ENCODE assay signal across 16 cellular contexts in genomic region chr6:30073489-30074240, GRCh38. TPM values are rescaled to one million over a fixed set of nuclear protein-coding genes. Genes with fewer than 3 reads are reported as not detected.
DNase-seq lines count a peak whose midpoint lies in the region; ATAC-seq, FAIRE-seq and TF ChIP-seq lines count a peak whose summit lies in the region.
"Had no signal": no experiment of that assay in that cellular context is flagged by ENCODE, and none has a peak within 500 bp of the region (broad histone marks: within the 10 kb centered on the region; RNA-seq: fewer than 3 reads in every experiment).

No MANE protein-coding gene starts in this region.

- H3K9ac ChIP-seq in SK-N-SH, result no peak overlapping the region

- H2AFZ ChIP-seq in SK-N-SH (ENCODE audit: low read depth) (no peak overlapping the region), PC-9 (no peak overlapping the region)

- FAIRE-seq in HTR-8/SVneo (lab: Jason Lieb, UNC), result no peak
- FAIRE-seq: A204.1, urothelium cell line had no signal

- intact Hi-C loops in PC-9 (cut with micrococcal nuclease; ENCODE audit: unreplicated experiment) (no loop called here), prostate gland (cut with DNase I) (no loop called here), ovary (cut with DNase I) (no loop called here)

- H3K36me3 ChIP-seq in SK-N-SH (replicated peaks in 1 of 2; ENCODE audit: control insufficient read depth in 1 of 2, insufficient read depth in 2 of 2, low read length in 1 of 2), result peaks cover 0 to 17% of the 10 kb centered on the region in 2 experiments
- H3K36me3 ChIP-seq in PC-9 (ENCODE audit: low read depth), result no peaks in the 10 kb centered on the region
- H3K36me3 ChIP-seq in esophagus (ENCODE audit: control insufficient read depth in 2 of 2, insufficient read depth in 2 of 2, low read length in 1 of 2), result peaks cover 0 to 9% of the 10 kb centered on the region in 2 donors
- H3K36me3 ChIP-seq in prostate gland, result no peaks in the 10 kb centered on the region
- H3K36me3 ChIP-seq in ovary, result no peaks in the 10 kb centered on the region

- no peak for ATAC-seq in SK-N-SH treated with all-trans-retinoic acid at 6 μM for 48 hours
- ATAC-seq: activated CD8-positive, alpha-beta T cell treated with anti-CD3 and anti-CD28 coated beads for 36 hours; Panc1 had no signal

- H3K9me2 ChIP-seq in SK-N-SH, result no peaks in the 10 kb centered on the region
- H3K9me2 ChIP-seq in PC-9 (ENCODE audit: insufficient read depth), result no peaks in the 10 kb centered on the region

- DNase-seq in SK-N-SH (peak; percentile 35), PC-9 (no peak), prostate gland (ENCODE audit: low spot score) (peak; percentile 36), ovary (no peak), AML-193 (lab: John Stamatoyannopoulos, UW) (no peak), HTR-8/SVneo (ENCODE audit: insufficient read length, low spot score) (no peak)
- DNase-seq: activated CD8-positive, alpha-beta T cell treated with anti-CD3 and anti-CD28 coated beads for 36 hours; activated naive CD8-positive, alpha-beta T cell treated with anti-CD3 and anti-CD28 coated beads for 36 hours; left cardiac atrium; nucleus accumbens; T-helper 9 cell had no signal

- no peak overlapping the region for H3K4me2 ChIP-seq in SK-N-SH
- H3K4me2 ChIP-seq in PC-9, result peak overlapping the region; percentile 94

- no peak for TF ChIP-seq CTCF in SK-N-SH (IDR thresholded peaks at IDR 0.05)
- no peak for TF ChIP-seq CTCF in PC-9 (conservative IDR thresholded peaks at IDR 0.05)
- TF ChIP-seq CTCF in prostate gland (IDR thresholded peaks at IDR 0.05), result no peak
- no peak for TF ChIP-seq CTCF in ovary (IDR thresholded peaks at IDR 0.05)

- 41% methylated on average over 4 of the region's 7 CpGs for WGBS in SK-N-SH (ENCODE audit: low lambda C conversion rate)
- 44 to 49% methylated on average over 7 of the region's 7 CpGs for WGBS in esophagus, 2 donors
- WGBS in prostate gland, result 30% methylated on average over 7 of the region's 7 CpGs
- 31 to 45% (median 33%) methylated on average over 7 of the region's 7 CpGs for WGBS in ovary, 3 donors

- no peak overlapping the region for H3K4me3 ChIP-seq in SK-N-SH (ENCODE audit: low read depth in 2 of 2, low read length in 1 of 2)
- peak overlapping the region; percentile 81 for H3K4me3 ChIP-seq in PC-9
- H3K4me3 ChIP-seq in esophagus (ENCODE audit: low read depth in 1 of 2, low read length in 2 of 2), result peak overlapping the region; percentile 61 to 64
- peak overlapping the region; percentile 55 to 57 for H3K4me3 ChIP-seq in prostate gland
- no peak overlapping the region for H3K4me3 ChIP-seq in ovary

- H3K4me1 ChIP-seq in SK-N-SH (ENCODE audit: control insufficient read depth in 1 of 2, insufficient read depth in 2 of 2, low read depth in 1 of 2, low read length in 1 of 2) (peaks cover 0 to 1% of the 10 kb centered on the region in 2 experiments; a peak in 1 of 4 replicates), PC-9 (replicated peaks; ENCODE audit: insufficient read depth) (peaks cover 30% of the 10 kb centered on the region), esophagus (ENCODE audit: control insufficient read depth in 2 of 2, insufficient read depth in 2 of 2, low read length in 1 of 2) (peaks cover 7 to 9% of the 10 kb centered on the region in 2 donors), prostate gland (replicated peaks) (no peaks in the 10 kb centered on the region), ovary (ENCODE audit: insufficient read depth) (peaks cover 8% of the 10 kb centered on the region)

- BruUV-seq in PC-9 (replicated peaks; lab: Mats Ljungman, UMichigan), result no TSS peak

- H3F3A ChIP-seq in SK-N-SH (replicated peaks; ENCODE audit: insufficient read depth), result no peaks in the 10 kb centered on the region
- H3F3A ChIP-seq in PC-9 (ENCODE audit: insufficient read depth, low read depth), result peaks cover 30% of the 10 kb centered on the region

- H3K9me3 ChIP-seq in SK-N-SH (no peaks in the 10 kb centered on the region), PC-9 (ENCODE audit: insufficient read depth, low read depth) (no peaks in the 10 kb centered on the region), esophagus (ENCODE audit: control insufficient read depth in 2 of 2, insufficient read depth in 1 of 2, low read depth in 1 of 2, low read length in 1 of 2) (no peaks in the 10 kb centered on the region), prostate gland (no peaks in the 10 kb centered on the region), ovary (no peaks in the 10 kb centered on the region)

- H3K27me3 ChIP-seq in SK-N-SH (ENCODE audit: insufficient read depth), result no peaks in the 10 kb centered on the region
- H3K27me3 ChIP-seq in PC-9 (ENCODE audit: insufficient read depth, low read depth), result no peaks in the 10 kb centered on the region
- H3K27me3 ChIP-seq in esophagus (ENCODE audit: control insufficient read depth in 1 of 2, insufficient read depth in 2 of 2, low read length in 2 of 2), result no peaks in the 10 kb centered on the region
- no peaks in the 10 kb centered on the region for H3K27me3 ChIP-seq in prostate gland (replicated peaks; ENCODE audit: insufficient read depth)
- H3K27me3 ChIP-seq in ovary, result no peaks in the 10 kb centered on the region

- TF ChIP-seq POLR2A in prostate gland (IDR thresholded peaks at IDR 0.05), result no peak
- no peak for TF ChIP-seq POLR2A in ovary (IDR thresholded peaks at IDR 0.05)

- H3K79me2 ChIP-seq in SK-N-SH (ENCODE audit: insufficient read depth) (peaks cover 1% of the 10 kb centered on the region), PC-9 (ENCODE audit: low read depth) (peaks cover 23% of the 10 kb centered on the region)

- TF ChIP-seq EP300 in SK-N-SH (IDR thresholded peaks at IDR 0.05; ENCODE audit: borderline replicate concordance in 1 of 2, low read depth in 1 of 2, low read length in 1 of 2) (no peak), ovary (IDR thresholded peaks at IDR 0.05) (no peak)

- CTCF ChIA-PET in SK-N-SH (lab: Yijun Ruan, JAX) (interaction anchor here (1.2 kb wide), 1 partner anchor 58 kb away, joined by 4 read pairs; no protein-coding TSS in a partner anchor), PC-9 (lab: Charles Lee) (interaction anchor here (1.3 kb wide), 1 partner anchor 15 kb away, joined by 3 read pairs; no protein-coding TSS in a partner anchor)

- H3K27ac ChIP-seq in SK-N-SH (ENCODE audit: low read depth in 2 of 2, low read length in 1 of 2), result no peak overlapping the region
- H3K27ac ChIP-seq in PC-9, result no peak overlapping the region
- no peak overlapping the region for H3K27ac ChIP-seq in esophagus (ENCODE audit: low read depth in 2 of 2, low read length in 1 of 2)
- peak overlapping the region; percentile 77 to 88 for H3K27ac ChIP-seq in prostate gland
- no peak overlapping the region for H3K27ac ChIP-seq in ovary

- TF ChIP-seq RAD21 in SK-N-SH (IDR thresholded peaks at IDR 0.05; ENCODE audit: low read length), result no peak

- H4K20me1 ChIP-seq in SK-N-SH (ENCODE audit: insufficient read depth) (no peaks in the 10 kb centered on the region), PC-9 (ENCODE audit: insufficient read depth) (peaks cover 8% of the 10 kb centered on the region)

- POLR2A ChIA-PET in SK-N-SH (lab: Yijun Ruan, JAX), result interaction anchor here (0.6 kb wide), 1 partner anchor 31 kb away, joined by 3 read pairs; no protein-coding TSS in a partner anchor
- POLR2A ChIA-PET in PC-9 (lab: Charles Lee; ENCODE audit: unreplicated experiment), result no interaction called here

TF ChIP-seq in SK-N-SH, 30 proteins besides CTCF, POLR2A, EP300 and RAD21:
- TF ChIP-seq TCF12 (IDR thresholded peaks at IDR 0.05), result no peak
- TF ChIP-seq NRF1 (IDR thresholded peaks at IDR 0.05; ENCODE audit: low read depth, low read length), result no peak

TF ChIP-seq in SK-N-SH treated with all-trans-retinoic acid at 6 μM for 48 hours, 23 proteins besides CTCF, POLR2A, EP300 and RAD21 (continues in another document):
- no peak for TF ChIP-seq GLIS3 (CRISPR knock-in tag; IDR thresholded peaks at IDR 0.05)
- TF ChIP-seq ARNTL (CRISPR knock-in tag; IDR thresholded peaks at IDR 0.05; ENCODE audit: borderline replicate concordance, low read depth), result no peak
- TF ChIP-seq OSR1 (CRISPR knock-in tag; IDR thresholded peaks at IDR 0.05), result no peak
- TF ChIP-seq SNAI2 (CRISPR knock-in tag; IDR thresholded peaks at IDR 0.05), result no peak
- TF ChIP-seq ZC3H10 (CRISPR knock-in tag; IDR thresholded peaks at IDR 0.05), result no peak

RNA-seq across cellular contexts. Expression of gene RNF39, which starts 1.9 kb away (rescaled TPM):
- polyA plus RNA-seq in SK-N-SH (2012; rRNA removed) (not detected in 2 replicates), esophagus (10 to 100 TPM; 11.8 to 15.6 TPM), ovary (1 to 10 TPM in 1 of 2 donors, under 1 TPM in 1; 0.57 to 1.1 TPM)
- not detected in 2 replicates for polyA plus RNA-seq in SK-N-SH (2012; cell fraction: cytosol; rRNA removed)
- polyA plus RNA-seq in SK-N-SH (2012; cell fraction: nucleus; rRNA removed), result 0.02 TPM in 1 of 2 replicates, not detected in the other
- total RNA-seq in PC-9 (2021) (7.3 and 7.5 TPM in 2 replicates), prostate gland (10 to 100 TPM in 1 of 2 donors, 1 to 10 TPM in 1; 9.0 to 29.1 TPM), ovary (1 to 10 TPM in 3 of 7 donors, under 1 TPM in 3, not detected in 1; 0.28 to 3.1 (median 0.97) TPM)
- total RNA-seq: activated CD8-positive, alpha-beta T cell treated with anti-CD3 and anti-CD28 coated beads for 36 hours; activated naive CD8-positive, alpha-beta T cell treated with anti-CD3 and anti-CD28 coated beads for 36 hours; left cardiac atrium had no signal

RNA-seq across cellular contexts. Expression of gene PPP1R11, which starts 6.7 kb away (rescaled TPM):
- polyA plus RNA-seq in SK-N-SH (2012; rRNA removed) (46.8 and 52.8 TPM in 2 replicates), esophagus (10 to 100 TPM; 41.0 to 54.8 TPM), ovary (100 to 1,000 TPM in 1 of 2 donors, 10 to 100 TPM in 1; 48.6 to 114 TPM)
- 48.0 and 48.5 TPM in 2 replicates for polyA plus RNA-seq in SK-N-SH (2012; cell fraction: cytosol; rRNA removed)
- polyA plus RNA-seq in SK-N-SH (2012; cell fraction: nucleus; rRNA removed), result 26.3 and 37.4 TPM in 2 replicates
- total RNA-seq in PC-9 (2021) (48.3 and 49.3 TPM in 2 replicates), prostate gland (10 to 100 TPM; 49.7 to 59.3 TPM), ovary (10 to 100 TPM; 27.8 to 50.8 (median 43.2) TPM)

RNA-seq across cellular contexts. Expression of gene POLR1H, which starts 12.6 kb away (rescaled TPM):
- 30.0 and 40.6 TPM in 2 replicates for polyA plus RNA-seq in SK-N-SH (2012; rRNA removed)
- 28.9 and 34.9 TPM in 2 replicates for polyA plus RNA-seq in SK-N-SH (2012; cell fraction: cytosol; rRNA removed)
- 25.1 and 27.9 TPM in 2 replicates for polyA plus RNA-seq in SK-N-SH (2012; cell fraction: nucleus; rRNA removed)
- total RNA-seq in PC-9 (2021), result 33.3 and 37.6 TPM in 2 replicates
- polyA plus RNA-seq in esophagus, result 10 to 100 TPM; 22.6 to 48.0 TPM
- total RNA-seq in prostate gland, result 10 to 100 TPM; 31.9 to 36.3 TPM
- 10 to 100 TPM; 23.9 to 37.9 (median 28.3) TPM for total RNA-seq in ovary
- polyA plus RNA-seq in ovary, result 10 to 100 TPM; 23.1 to 46.6 TPM

RNA-seq across cellular contexts. Expression of gene TRIM31, which starts 39.2 kb away (rescaled TPM):
- not detected in 2 replicates for polyA plus RNA-seq in SK-N-SH (2012; rRNA removed)
- polyA plus RNA-seq in SK-N-SH (2012; cell fraction: cytosol; rRNA removed), result not detected in 2 replicates
- polyA plus RNA-seq in SK-N-SH (2012; cell fraction: nucleus; rRNA removed), result not detected in 2 replicates
- not detected in 2 replicates for total RNA-seq in PC-9 (2021)
- under 1 TPM; 0.11 to 0.22 TPM for polyA plus RNA-seq in esophagus
- under 1 TPM in 1 of 2 donors, not detected in 1; 0.32 TPM for total RNA-seq in prostate gland
- total RNA-seq in ovary, result not detected
- polyA plus RNA-seq in ovary, result not detected
- total RNA-seq: activated CD8-positive, alpha-beta T cell treated with anti-CD3 and anti-CD28 coated beads for 36 hours; activated naive CD8-positive, alpha-beta T cell treated with anti-CD3 and anti-CD28 coated beads for 36 hours; left cardiac atrium had no signal

Comparison
In these comparisons a context has a peak if more than half of its experiments do, and no peak if none do; other contexts are left out.
1. DNase-seq: peak in SK-N-SH (single experiment) and prostate gland (single experiment); none in PC-9 (0 of 2), ovary (0 of 5), AML-193 (0 of 2) and HTR-8/SVneo (single experiment).
2. H3K27ac ChIP-seq: peak in prostate gland (2 of 2); none in SK-N-SH (0 of 2), PC-9 (single experiment), esophagus (0 of 2) and ovary (0 of 2).
3. H3K4me3 ChIP-seq: peak in PC-9 (single experiment), esophagus (2 of 2) and prostate gland (2 of 2); none in SK-N-SH (0 of 2) and ovary (single experiment).